ENCODE assay signal across 27 cellular contexts in genomic region chr10:8269976-8270375, GRCh38.
"Had no signal": no experiment of that assay in that cellular context is flagged by ENCODE, and none has a peak within 500 bp of the region (broad histone marks: within the 10 kb centered on the region; RNA-seq: fewer than 3 reads in every experiment).

No MANE protein-coding gene starts in this region.

- H3K9me3 ChIP-seq: breast epithelium, colonic mucosa, MG63, SJSA1 had no signal

- H3K27ac ChIP-seq: breast epithelium, colonic mucosa, KMS-11, SJSA1, VCaP had no signal

- H3K27me3 ChIP-seq: breast epithelium, colonic mucosa, MG63, SJSA1 had no signal

- H3K36me3 ChIP-seq: breast epithelium, colonic mucosa, MG63, SJSA1 had no signal

- ATAC-seq: PC-3, SK-N-SH treated with all-trans-retinoic acid at 6 μM for 48 hours had no signal

- H3K4me3 Mint-ChIP-seq: activated naive CD8-positive, alpha-beta T cell; activated T-cell treated with anti-CD3 and anti-CD28 coated beads, Interleukin-2, amount 50 U/mL, for 72 hours; IgD-negative memory B cell; T-helper 2 cell treated with Interferon-gamma antibody and Interleukin-4, amounts not matched to agents 5 μg/mL and 100 μg/mL, for 36 hours had no signal

- H3K9ac ChIP-seq: KMS-11 had no signal

- H3K27ac Mint-ChIP-seq: activated naive CD8-positive, alpha-beta T cell; activated T-cell treated with anti-CD3 and anti-CD28 coated beads, Interleukin-2, amount 50 U/mL, for 72 hours; activated T-helper 2 cell treated with anti-CD3 and anti-CD28 coated beads, Interferon-gamma antibody, Interleukin-2, Interleukin-4, amounts not matched to agents 10 μg/mL and 5 μg/mL and 100 μg/mL, durations not matched to agents 14 hours and 24 hours and 36 hours; IgD-negative memory B cell; T-helper 2 cell treated with Interferon-gamma antibody and Interleukin-4, amounts not matched to agents 5 μg/mL and 100 μg/mL, for 36 hours had no signal

- H3K4me1 ChIP-seq: breast epithelium, colonic mucosa, SJSA1 had no signal

- H3K4me2 ChIP-seq: KMS-11 had no signal

- H3K36me3 Mint-ChIP-seq: activated naive CD8-positive, alpha-beta T cell had no signal

- H3K27me3 Mint-ChIP-seq: activated naive CD8-positive, alpha-beta T cell; IgD-negative memory B cell had no signal

- DNase-seq: activated CD4-positive, alpha-beta T cell treated with anti-CD3 and anti-CD28 coated beads for 48 hours; activated CD4-positive, alpha-beta T cell treated with anti-CD3 and anti-CD28 coated beads, Interleukin-2, amount 50 U/mL, for 4 hours; activated CD8-positive, alpha-beta memory T cell treated with anti-CD3 and anti-CD28 coated beads, Interleukin-2, amount 50 U/mL, for 4 hours; activated gamma-delta T cell treated with Interleukin-2 at 50 U/mL for 16 hours; activated T-cell treated with anti-CD3 and anti-CD28 coated beads, Interleukin-2, amount 50 U/mL, for 72 hours; aorta; caudate nucleus; colonic mucosa; MG63; NCI-H1048; NCI-H146; NCI-H187 treated with DMSO at 0.1 percent for 48 hours; NCI-H2081 treated with DMSO at 0.1 percent for 48 hours; NCI-H446; NCI-H524; PC-3; SHP77; SW 1271 had no signal

- H3K4me1 Mint-ChIP-seq: IgD-negative memory B cell had no signal

- H3K4me3 ChIP-seq: breast epithelium, colonic mucosa, MG63, SJSA1 had no signal
